8 cellular contexts compared by ENCODE assay signal in the genomic region with DNA sequence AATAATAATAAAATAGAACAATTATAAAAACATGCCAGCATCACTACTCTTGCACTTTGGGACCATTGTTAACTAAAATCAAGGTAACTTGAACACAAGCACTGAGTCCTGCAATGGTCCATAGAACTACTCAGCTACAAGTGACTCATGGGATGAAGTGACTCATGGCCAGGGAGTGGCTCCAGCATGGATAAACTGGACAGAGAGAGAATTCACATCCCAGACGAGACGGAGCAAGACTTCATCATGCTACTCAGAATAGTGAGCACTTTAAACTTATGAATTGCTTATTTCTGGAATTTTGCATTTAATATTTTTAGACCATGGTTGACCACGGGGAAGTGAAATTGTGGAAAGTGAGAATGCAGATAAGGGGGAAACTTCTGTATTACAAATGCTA. TPM values are rescaled to one million over a fixed set of nuclear protein-coding genes. Genes with fewer than 3 reads are reported as not detected.
A peak's percentile ranks its signal among the peaks of the same experiment; 100 is the strongest.
DNase-seq lines count a peak whose midpoint lies in the region; FAIRE-seq and TF ChIP-seq lines count a peak whose summit lies in the region.
"Not testable (repeated sequence)": the region's sequence is repeated elsewhere in the genome, so short reads cannot be mapped to it uniquely, and the experiment has no call there.

No MANE protein-coding gene starts in this region.

- not testable (repeated sequence) for TF ChIP-seq CTCF in A673 (conservative IDR thresholded peaks at IDR 0.05; ENCODE audit: low read depth, low read length)

- H3K4me3 ChIP-seq in A673 (ENCODE audit: low read depth, low read length, poor library complexity, severe bottlenecking): not testable (repeated sequence)

- not testable (repeated sequence) for H3K36me3 ChIP-seq in A673 (ENCODE audit: insufficient read depth, low read length, poor library complexity, severe bottlenecking); KOPT-K1 (ENCODE audit: insufficient read depth, low read length)

- BruUV-seq in A673 (replicated peaks; lab: Mats Ljungman, UMichigan): not testable (repeated sequence)

- FAIRE-seq in RCC 7860 (lab: Jason Lieb, UNC): peak; percentile 96

- not testable (repeated sequence) for H3K27me3 ChIP-seq in A673 (replicated peaks; ENCODE audit: insufficient read depth, low read depth, low read length, poor library complexity)

- intact Hi-C loops in A673 (cut with micrococcal nuclease; ENCODE audit: unreplicated experiment): not testable (repeated sequence)

- H3K27ac ChIP-seq in A673 (ENCODE audit: low read depth, low read length, poor library complexity, severe bottlenecking): peak overlapping the region; percentile 36
- peak overlapping the region; percentile 69 for H3K27ac ChIP-seq in KOPT-K1 (ENCODE audit: low read depth, low read length, poor library complexity, severe bottlenecking)

- CTCF ChIA-PET in A673 (lab: Charles Lee): not testable (repeated sequence)

- not testable (repeated sequence) for DNase-seq in A673 (ENCODE audit: low spot score)
- peak; percentile 60 for DNase-seq in EL
- peak; percentile 22 for DNase-seq in RCC 7860 (ENCODE audit: low spot score)
- DNase-seq in amniotic epithelial cell (ENCODE audit: low read depth): peak; percentile 42
- DNase-seq in dermis blood vessel endothelial cell: peak; percentile 21
- DNase-seq in iris pigment epithelial cell (ENCODE audit: low read depth): peak; percentile 55
- peak; percentile 68 for DNase-seq in renal cortical epithelial cell (ENCODE audit: low read depth)

- not testable (repeated sequence) for H3K9me3 ChIP-seq in A673 (ENCODE audit: low read depth, low read length, poor library complexity, severe bottlenecking); KOPT-K1 (ENCODE audit: insufficient read depth, low read length, poor library complexity, severe bottlenecking)

- not testable (repeated sequence) for H3K4me1 ChIP-seq in A673 (ENCODE audit: insufficient read depth, low read length, poor library complexity, severe bottlenecking)

- POLR2A ChIA-PET in A673 (lab: Charles Lee; ENCODE audit: low non-redundant PET): not testable (repeated sequence)

RNA-seq across cellular contexts. Expression of gene PDSS1, which starts 15.6 kb away (rescaled TPM):
- total RNA-seq in A673 (2021) (46.8 and 55.4 TPM in 2 replicates), dermis blood vessel endothelial cell (5.8 and 6.1 TPM in 2 replicates), renal cortical epithelial cell (6.9 and 8.0 TPM in 2 replicates)
